ENCODE assay signal across 13 cellular contexts in genomic region chr2:12797815-12798214, GRCh38.
DNase-seq lines count a peak whose midpoint lies in the region; ATAC-seq, FAIRE-seq and TF ChIP-seq lines count a peak whose summit lies in the region.
"Had no signal": no experiment of that assay in that cellular context is flagged by ENCODE, and none has a peak within 500 bp of the region (broad histone marks: within the 10 kb centered on the region; RNA-seq: fewer than 3 reads in every experiment).

No MANE protein-coding gene starts in this region.

- POLR2A ChIA-PET in K562 (lab: Yijun Ruan, JAX), result interaction anchor here (1.2 kb wide), 1 partner anchor 18 kb away, joined by 3 read pairs; no protein-coding TSS in a partner anchor

- TF ChIP-seq EP300 in K562 (IDR thresholded peaks at IDR 0.05; ENCODE audit: low read length), result no peak

- no peaks in the 10 kb centered on the region for H4K20me1 ChIP-seq in BLaER1 treated with 17β-estradiol and CSF1 and Interleukin-3, amounts not matched to agents 10 nM and 100 nM
- no peaks in the 10 kb centered on the region for H4K20me1 ChIP-seq in K562 (replicated peaks; ENCODE audit: control insufficient read depth, insufficient read depth, low read length)

- peaks cover 0 to 7% (median 0%) of the 10 kb centered on the region in 11 experiments; a peak in 2 of 22 replicates for H3K27me3 ChIP-seq in BLaER1 treated with 17β-estradiol and CSF1 and Interleukin-3, amounts not matched to agents 10 nM and 100 nM
- H3K27me3 ChIP-seq in K562 (ENCODE audit: control insufficient read depth in 2 of 2, insufficient read depth in 2 of 2, low read length in 2 of 2) (no peaks in the 10 kb centered on the region), kidney epithelial cell (ENCODE audit: control insufficient read depth, insufficient read depth, low read length) (no peaks in the 10 kb centered on the region)
- H3K27me3 ChIP-seq: pancreas had no signal

- in situ Hi-C loops in K562 (cut with MboI), result no loop called here

- CTCF ChIA-PET in K562 (lab: Yijun Ruan, JAX; ENCODE audit: low intra/inter-chr PET ratio), result no interaction called here

- H3K36me3 ChIP-seq in BLaER1 treated with 17β-estradiol and CSF1 and Interleukin-3, amounts not matched to agents 10 nM and 100 nM, result peaks cover 0 to 11% (median 0%) of the 10 kb centered on the region in 11 experiments; a peak in 1 of 22 replicates
- H3K36me3 ChIP-seq in K562 (ENCODE audit: control insufficient read depth, insufficient read depth, low read length), result no peaks in the 10 kb centered on the region
- H3K36me3 ChIP-seq in kidney epithelial cell (ENCODE audit: control insufficient read depth, insufficient read depth, low read length), result no peaks in the 10 kb centered on the region
- H3K36me3 ChIP-seq: pancreas had no signal

- DNase-seq in MV-4-11 (lab: John Stamatoyannopoulos, UW), result peak; percentile 79
- no peak for DNase-seq in K562 (ENCODE audit: extremely low read depth in 1 of 4, low spot score in 3 of 4)
- peak; percentile 44 for DNase-seq in kidney epithelial cell (ENCODE audit: low read depth)
- DNase-seq in head of caudate nucleus, result no peak
- DNase-seq in NCI-H2171 treated with DMSO at 0.1 percent for 48 hours (lab: John Stamatoyannopoulos, UW), result no peak
- DNase-seq in GM10266 (ENCODE audit: extremely low spot score), result no peak
- no peak for DNase-seq in T-helper 1 cell
- DNase-seq: effector memory CD8-positive, alpha-beta T cell; kidney; NCI-H69; pancreas had no signal

- peaks cover 28 to 40% (median 33%) of the 10 kb centered on the region in 11 experiments for H3K9me3 ChIP-seq in BLaER1 treated with 17β-estradiol and CSF1 and Interleukin-3, amounts not matched to agents 10 nM and 100 nM (replicated peaks in 1 of 11)
- H3K9me3 ChIP-seq in K562 (replicated peaks; ENCODE audit: control insufficient read depth, insufficient read depth, low read depth, low read length), result 0 out of 2 replicates have a peak, but pooled peaks cover 2% of the 10 kb centered on the region
- H3K9me3 ChIP-seq: pancreas had no signal

- H3K4me1 ChIP-seq in BLaER1 treated with 17β-estradiol and CSF1 and Interleukin-3, amounts not matched to agents 10 nM and 100 nM, result peaks cover 4 to 24% (median 13%) of the 10 kb centered on the region in 10 experiments; a peak in 18 of 20 replicates
- H3K4me1 ChIP-seq in K562 (replicated peaks in 1 of 2; ENCODE audit: control insufficient read depth in 2 of 2, insufficient read depth in 2 of 2, low read length in 2 of 2), result no peaks in the 10 kb centered on the region

- no peak for FAIRE-seq in K562 (lab: Jason Lieb, UNC)
- FAIRE-seq: kidney, pancreas had no signal

- no TSS peak for BruUV-seq in K562 (replicated peaks; lab: Mats Ljungman, UMichigan)

- H3K9me1 ChIP-seq in K562 (ENCODE audit: control insufficient read depth, insufficient read depth, low read length), result no peaks in the 10 kb centered on the region

- H3K9ac ChIP-seq in BLaER1 treated with 17β-estradiol and CSF1 and Interleukin-3, amounts not matched to agents 10 nM and 100 nM, result no peak overlapping the region
- no peak overlapping the region for H3K9ac ChIP-seq in K562 (ENCODE audit: insufficient read depth in 1 of 2, low read depth in 2 of 2, low read length in 2 of 2)

- TF ChIP-seq CTCF in K562 (IDR thresholded peaks at IDR 0.05 in 2 of 3, conservative IDR thresholded peaks at IDR 0.05 in 1 of 3; ENCODE audit: insufficient read depth in 2 of 3, low read depth in 1 of 3, low read length in 3 of 3), result no peak
- TF ChIP-seq CTCF in kidney epithelial cell (IDR thresholded peaks at IDR 0.05; ENCODE audit: insufficient read depth, low read length, poor library complexity, severe bottlenecking), result no peak
- no peak for TF ChIP-seq CTCF in GM10266 (IDR thresholded peaks at IDR 0.05; ENCODE audit: control insufficient read depth, insufficient read depth, low read depth, missing control alignments)

- peak overlapping the region in 3 of 11 experiments; percentile 18 to 34 (median 26); a peak in 5 of 22 replicates for H3K27ac ChIP-seq in BLaER1 treated with 17β-estradiol and CSF1 and Interleukin-3, amounts not matched to agents 10 nM and 100 nM
- H3K27ac ChIP-seq in K562 (ENCODE audit: extremely low read depth, low read depth, low read length), result no peak overlapping the region
- H3K27ac ChIP-seq: pancreas, VCaP had no signal

- TF ChIP-seq RAD21 in K562 (CRISPR knock-in tag; conservative IDR thresholded peaks at IDR 0.05 in 1 of 2, IDR thresholded peaks at IDR 0.05 in 1 of 2), result no peak

- no peak overlapping the region for H3K4me3 ChIP-seq in BLaER1 treated with 17β-estradiol and CSF1 and Interleukin-3, amounts not matched to agents 10 nM and 100 nM
- H3K4me3 ChIP-seq in K562 (no peak overlapping the region), kidney epithelial cell (ENCODE audit: low read depth, low read length) (no peak overlapping the region)
- H3K4me3 ChIP-seq: pancreas had no signal

- ATAC-seq in K562, result no peak
- ATAC-seq: effector memory CD8-positive, alpha-beta T cell had no signal

- H2AFZ ChIP-seq in K562 (ENCODE audit: low read depth, low read length), result no peak overlapping the region

- H3K4me2 ChIP-seq in BLaER1 treated with 17β-estradiol and CSF1 and Interleukin-3, amounts not matched to agents 10 nM and 100 nM, result peak overlapping the region; percentile 0 to 77 (median 41); a peak in 21 of 22 replicates
- no peak overlapping the region for H3K4me2 ChIP-seq in K562 (ENCODE audit: insufficient read depth, low read length)

- no peaks in the 10 kb centered on the region for H3K79me2 ChIP-seq in K562 (ENCODE audit: control insufficient read depth, insufficient read depth, low read length)

- whole genome bisulfite sequencing in K562 (ENCODE audit: insufficient coverage, low coverage, missing lambda C conversion rate), result 11% methylated on average over 3 of the region's 3 CpGs

- intact Hi-C loops in K562 (cut with micrococcal nuclease) (no loop called here), head of caudate nucleus (cut with DNase I) (no loop called here)

- no peak for TF ChIP-seq POLR2A in K562 (conservative IDR thresholded peaks at IDR 0.05)

TF ChIP-seq in K562, 482 proteins besides CTCF, POLR2A, EP300 and RAD21:
- TF ChIP-seq SPI1 (IDR thresholded peaks at IDR 0.05; ENCODE audit: borderline replicate concordance, low read depth, low read length), result peak; percentile 73; the same call in 1 of the 2 replicates
- no peak for TF ChIP-seq MEF2A (IDR thresholded peaks at IDR 0.05; ENCODE audit: control insufficient read depth, low read depth, low read length)
- no peak for TF ChIP-seq NCOR1 (IDR thresholded peaks at IDR 0.05)
- no peak for TF ChIP-seq PTTG1 (tag; IDR thresholded peaks at IDR 0.05; ENCODE audit: low read depth)
- no peak for TF ChIP-seq HDAC3 (IDR thresholded peaks at IDR 0.05; ENCODE audit: borderline replicate concordance, partially characterized antibody)
- TF ChIP-seq TEAD2 (tag; IDR thresholded peaks at IDR 0.05), result no peak
- TF ChIP-seq HEY1 (CRISPR knock-in tag; IDR thresholded peaks at IDR 0.05; ENCODE audit: borderline replicate concordance), result no peak
- TF ChIP-seq RFX1 (IDR thresholded peaks at IDR 0.05), result no peak

Comparison
In these comparisons a context has a peak if more than half of its experiments do, and no peak if none do; other contexts are left out.
1. DNase-seq: peak in MV-4-11 (single experiment) and kidney epithelial cell (single experiment); none in K562 (0 of 4), head of caudate nucleus (0 of 42), NCI-H2171 treated with DMSO at 0.1 percent for 48 hours (single experiment), GM10266 (single experiment) and T-helper 1 cell (0 of 5).